In genomic region chr3:128153156-128154011, GRCh38 we compare ENCODE assay signal across 8 cellular contexts. TPM values are rescaled to one million over a fixed set of nuclear protein-coding genes. Genes with fewer than 3 reads are reported as not detected.
DNase-seq lines count a peak whose midpoint lies in the region; ATAC-seq and TF ChIP-seq lines count a peak whose summit lies in the region.

Gene EEFSEC, plus strand, starts transcription at chr3:128153481. Its CDS starts 27 bp downstream, at chr3:128153508.

- peak within 1 kb of the TSS; percentile 90 to 92 for H3K4me3 Mint-ChIP-seq in CD14-positive monocyte

- DNase-seq in CD14-positive monocyte (ENCODE audit: low spot score) (peak; percentile 75), NCI-H526 treated with DMSO at 0.1 percent for 48 hours (lab: John Stamatoyannopoulos, UW) (peak; percentile 70), dermis blood vessel endothelial cell (peak; percentile 72), right lobe of liver (peak; percentile 82 to 85 (median 85))
- DNase-seq in activated CD4-positive, alpha-beta T cell treated with anti-CD3 and anti-CD28 coated beads, Interleukin-2, amount 50 U/mL, for 24 hours (ENCODE audit: low read depth in 1 of 2, low spot score in 1 of 2), result peak; percentile 84
- DNase-seq in stimulated activated CD4-positive, alpha-beta T cell treated with anti-CD3 and anti-CD28 coated beads, Interleukin-4, amount 100 ng/mL, for 24 hours, result peak; percentile 88

- intact Hi-C loops in CD14-positive monocyte (cut with micrococcal nuclease), result loop anchor here in 1 of 2 donors (2.0 kb wide), 1 partner anchor 31 kb away; the partner anchor contains the start of gene RUVBL1
- intact Hi-C loops in right lobe of liver (cut with DNase I), result no loop called here

- H3K27me3 Mint-ChIP-seq in CD14-positive monocyte (ENCODE audit: low read depth in 3 of 3), result peaks cover 0 to 5% (median 2%) of the 10 kb centered on the region in 3 donors

- H3K36me3 Mint-ChIP-seq in CD14-positive monocyte, result peaks cover 16% of the 10 kb centered on the region in 2 donors

- no peaks in the 10 kb centered on the region for H3K9me3 ChIP-seq in right lobe of liver

- H3K27me3 ChIP-seq in right lobe of liver, result no peaks in the 10 kb centered on the region

- peak within 1 kb of the TSS; percentile 59 to 85 (median 83) for H3K27ac ChIP-seq in right lobe of liver

- 0% methylated on average over 12 of the region's 95 CpGs for WGBS in right lobe of liver (ENCODE audit: insufficient coverage, low coverage, low lambda C conversion rate, missing lambda C conversion rate)

- peaks cover 0 to 22% (median 7%) of the 10 kb centered on the region in 4 donors for H3K4me1 ChIP-seq in right lobe of liver

- no peak for TF ChIP-seq CTCF in CD14-positive monocyte (IDR thresholded peaks at IDR 0.05)
- TF ChIP-seq CTCF in right lobe of liver (IDR thresholded peaks at IDR 0.05), result no peak

- peak within 1 kb of the TSS; percentile 72 to 99 (median 85) for H3K4me3 ChIP-seq in right lobe of liver

- peaks cover 33% of the 10 kb centered on the region for H3K4me1 Mint-ChIP-seq in CD14-positive monocyte

- H3K36me3 ChIP-seq in right lobe of liver, result no peaks in the 10 kb centered on the region

- H3K27ac Mint-ChIP-seq in CD14-positive monocyte, result peak within 1 kb of the TSS; percentile 76 to 93 (median 91)

- peaks cover 0 to 7% (median 2%) of the 10 kb centered on the region in 7 donors for H3K9me3 Mint-ChIP-seq in CD14-positive monocyte

- peak; percentile 73 for TF ChIP-seq POLR2A in right lobe of liver (IDR thresholded peaks at IDR 0.05)

- ATAC-seq in GM19328 (IDR thresholded peaks at IDR 0.05; ENCODE audit: unreplicated experiment) (peak; percentile 79), HG03460 (IDR thresholded peaks at IDR 0.05; ENCODE audit: unreplicated experiment) (peak; percentile 87), right lobe of liver (peak; percentile 85 to 92 (median 90))

RNA-seq across cellular contexts. Expression of gene EEFSEC, which starts in this region (rescaled TPM):
- 10 to 100 TPM; 13.3 to 14.9 TPM for polyA plus RNA-seq in CD14-positive monocyte
- total RNA-seq in dermis blood vessel endothelial cell (2.2 and 4.5 TPM in 2 replicates), right lobe of liver (10 to 100 TPM; 10.1 to 24.0 (median 13.4) TPM)

Comparison
In these comparisons a context has a peak if more than half of its experiments do, and no peak if none do; other contexts are left out.
1. Peak in every context shown above with its lines: DNase-seq, ATAC-seq, H3K4me3 ChIP-seq and H3K27ac ChIP-seq.